9 cellular contexts compared by ENCODE assay signal in genomic region chr14:50775357-50775756, GRCh38. TPM values are rescaled to one million over a fixed set of nuclear protein-coding genes. Genes with fewer than 3 reads are reported as not detected.
A peak's percentile ranks its signal among the peaks of the same experiment; 100 is the strongest.
DNase-seq lines count a peak whose midpoint lies in the region; ATAC-seq and TF ChIP-seq lines count a peak whose summit lies in the region.
"Had no signal": no experiment of that assay in that cellular context is flagged by ENCODE, and none has a peak within 500 bp of the region (broad histone marks: within the 10 kb centered on the region; RNA-seq: fewer than 3 reads in every experiment).

No MANE protein-coding gene starts in this region.

- peaks cover 67% of the 10 kb centered on the region for H3K4me1 Mint-ChIP-seq in HFFc6 (ENCODE audit: low read depth)
- H3K4me1 Mint-ChIP-seq in stimulated activated naive CD8-positive, alpha-beta T cell treated with anti-CD3 and anti-CD28 coated beads, Interleukin-15, amount 100 ng/mL, for 72 hours: peaks cover 39% of the 10 kb centered on the region
- H3K4me1 Mint-ChIP-seq in Calu3 (ENCODE audit: low read depth, unreplicated experiment): no peaks in the 10 kb centered on the region

- peak overlapping the region; percentile 78 for H3K4me3 Mint-ChIP-seq in HFFc6
- H3K4me3 Mint-ChIP-seq in stimulated activated naive CD8-positive, alpha-beta T cell treated with anti-CD3 and anti-CD28 coated beads, Interleukin-15, amount 100 ng/mL, for 72 hours: no peak overlapping the region
- no peak overlapping the region for H3K4me3 Mint-ChIP-seq in Calu3 (ENCODE audit: low read depth, unreplicated experiment)

- no peaks in the 10 kb centered on the region for H3K9me3 ChIP-seq in tibial nerve

- H3K27ac ChIP-seq in angular gyrus (ENCODE audit: low read depth, low read length) (peak overlapping the region; percentile 12), tibial nerve (peak overlapping the region; percentile 12 to 79 (median 53))

- H3K36me3 Mint-ChIP-seq in HFFc6 (ENCODE audit: low read depth) (peaks cover 33% of the 10 kb centered on the region), Calu3 (ENCODE audit: insufficient read depth, unreplicated experiment) (peaks cover 13% of the 10 kb centered on the region)

- H3K36me3 ChIP-seq in tibial nerve: peaks cover 0 to 24% (median 8%) of the 10 kb centered on the region in 3 donors

- peaks cover under 1% of the 10 kb centered on the region; the same call in 1 of the 2 replicates for H3K27me3 Mint-ChIP-seq in HFFc6 (ENCODE audit: insufficient read depth)
- no peaks in the 10 kb centered on the region for H3K27me3 Mint-ChIP-seq in stimulated activated naive CD8-positive, alpha-beta T cell treated with anti-CD3 and anti-CD28 coated beads, Interleukin-15, amount 100 ng/mL, for 72 hours
- no peaks in the 10 kb centered on the region for H3K27me3 Mint-ChIP-seq in Calu3 (ENCODE audit: unreplicated experiment)

- no peaks in the 10 kb centered on the region for H3K9me3 Mint-ChIP-seq in HFFc6
- no peaks in the 10 kb centered on the region for H3K9me3 Mint-ChIP-seq in stimulated activated naive CD8-positive, alpha-beta T cell treated with anti-CD3 and anti-CD28 coated beads, Interleukin-15, amount 100 ng/mL, for 72 hours
- no peaks in the 10 kb centered on the region for H3K9me3 Mint-ChIP-seq in Calu3 (ENCODE audit: low read depth, unreplicated experiment)

- TF ChIP-seq EP300 in tibial nerve (IDR thresholded peaks at IDR 0.05): no peak

- no peak for TF ChIP-seq CTCF in HFFc6 (IDR thresholded peaks at IDR 0.05)
- TF ChIP-seq CTCF in tibial nerve (IDR thresholded peaks at IDR 0.05): no peak
- TF ChIP-seq CTCF in Calu3 (IDR thresholded peaks at IDR 0.05; ENCODE audit: unreplicated experiment): no peak

- no peak for ATAC-seq in stimulated activated naive CD8-positive, alpha-beta T cell treated with anti-CD3 and anti-CD28 coated beads, Interleukin-15, amount 100 ng/mL, for 72 hours
- no peak for ATAC-seq in GM18517 (IDR thresholded peaks at IDR 0.05; ENCODE audit: unreplicated experiment)

- DNase-seq in HFFc6 (peak; percentile 92), hepatic stellate cell (ENCODE audit: low spot score) (peak; percentile 79), tibial nerve (ENCODE audit: low spot score in 2 of 2) (no peak), Calu3 (no peak)
- DNase-seq in stimulated activated naive CD8-positive, alpha-beta T cell treated with anti-CD3 and anti-CD28 coated beads, Interleukin-15, amount 100 ng/mL, for 72 hours: no peak
- DNase-seq: NCI-H1436; stimulated activated CD4-positive, alpha-beta T cell treated with anti-CD3 and anti-CD28 coated beads, Interleukin-2, amount 100 ng/mL, for 24 hours had no signal

- BruUV-seq in Calu3 (replicated peaks; lab: Mats Ljungman, UMichigan): no TSS peak

- peak overlapping the region; percentile 95 for H3K27ac Mint-ChIP-seq in HFFc6
- no peak overlapping the region for H3K27ac Mint-ChIP-seq in stimulated activated naive CD8-positive, alpha-beta T cell treated with anti-CD3 and anti-CD28 coated beads, Interleukin-15, amount 100 ng/mL, for 72 hours
- H3K27ac Mint-ChIP-seq in Calu3 (ENCODE audit: unreplicated experiment): no peak overlapping the region

- CTCF ChIA-PET in Calu3 (lab: Charles Lee): interaction anchor here (0.7 to 4.1 kb wide), 4 partner anchors 18 to 156 kb away, joined by 3 to 17 read pairs (median 4); no protein-coding TSS in a partner anchor

- H3K4me3 ChIP-seq in tibial nerve: peak overlapping the region in 1 of 4 donors; percentile 16

- no peaks in the 10 kb centered on the region for H3K27me3 ChIP-seq in tibial nerve

- intact Hi-C loops in Calu3 (cut with micrococcal nuclease; ENCODE audit: unreplicated experiment): loop anchor here (5.0 kb wide), 1 partner anchor 453 kb away; no protein-coding TSS in a partner anchor

- WGBS in tibial nerve, 2 donors: 22 to 34% methylated on average over 2 of the region's 2 CpGs

- H3K4me1 ChIP-seq in tibial nerve: peaks cover 0 to 51% (median 5%) of the 10 kb centered on the region in 4 donors

- TF ChIP-seq POLR2A in tibial nerve (IDR thresholded peaks at IDR 0.05): no peak

RNA-seq across cellular contexts. Expression of gene NIN, which starts 55.6 kb away (rescaled TPM):
- total RNA-seq in HFFc6 (2021; fragmentation: NEBNext Ultra II Directional; extraction: Animal tissue kit (Norgen Biotek cat#: 25700)): 10 to 100 TPM; 43.7 to 66.3 (median 57.4) TPM
- 10 to 100 TPM; 24.1 to 35.7 (median 30.7) TPM for total RNA-seq in tibial nerve
- 19.1 and 26.6 TPM in 2 replicates for total RNA-seq in Calu3 (2022)

Comparison
In these comparisons a context has a peak if more than half of its experiments do, and no peak if none do; other contexts are left out.
1. DNase-seq: peak in HFFc6 (single experiment) and hepatic stellate cell (single experiment); none in tibial nerve (0 of 2), stimulated activated naive CD8-positive, alpha-beta T cell treated with anti-CD3 and anti-CD28 coated beads, Interleukin-15, amount 100 ng/mL, for 72 hours (0 of 2) and Calu3 (single experiment).